In the genomic region with DNA sequence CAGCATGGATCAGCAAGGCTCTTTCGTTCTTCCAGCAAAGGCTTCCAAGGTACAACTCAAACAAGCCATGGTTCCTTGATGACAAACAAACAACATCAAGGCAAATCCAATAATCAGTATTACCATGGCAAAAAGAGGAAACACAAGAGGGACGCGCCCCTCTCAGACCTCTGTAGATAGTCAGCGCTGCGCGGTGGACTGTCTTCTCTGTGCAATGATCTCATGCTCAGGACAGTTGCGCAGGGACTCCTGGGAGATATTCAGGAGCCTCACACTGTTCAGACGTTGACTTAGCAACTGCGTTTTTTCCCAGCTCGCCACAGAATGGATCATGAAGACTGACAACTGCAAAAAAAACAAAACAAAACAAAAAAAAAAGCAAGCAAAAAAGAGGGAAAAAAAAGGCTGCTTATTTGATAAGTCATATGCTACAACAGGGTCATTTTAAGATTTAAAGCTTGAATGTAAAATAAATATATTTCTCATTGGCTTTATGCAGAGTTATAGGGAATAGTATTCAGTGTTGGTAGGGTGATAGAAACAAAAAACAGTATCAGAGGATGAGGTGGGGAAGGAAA, we compare ENCODE assay signal across 21 cellular contexts. TPM values are rescaled to one million over a fixed set of nuclear protein-coding genes. Genes with fewer than 3 reads are reported as not detected.
DNase-seq lines count a peak whose midpoint lies in the region; ATAC-seq and TF ChIP-seq lines count a peak whose summit lies in the region.
"Had no signal": no experiment of that assay in that cellular context is flagged by ENCODE, and none has a peak within 500 bp of the region (broad histone marks: within the 10 kb centered on the region; RNA-seq: fewer than 3 reads in every experiment).

No MANE protein-coding gene starts in this region.

- H3K4me3 Mint-ChIP-seq in MCF 10A (ENCODE audit: unreplicated experiment) (no peak overlapping the region), T-helper 17 cell (no peak overlapping the region), immature natural killer cell (peak overlapping the region in 3 of 5 donors; percentile 2 to 30 (median 22))
- H3K4me3 Mint-ChIP-seq: CD4-positive, alpha-beta T cell; GM23338 had no signal

- H3K9me3 ChIP-seq in mammary epithelial cell (replicated peaks; ENCODE audit: insufficient read depth, low read length) (no peaks in the 10 kb centered on the region), Karpas-422 (ENCODE audit: low read length) (no peaks in the 10 kb centered on the region), T-helper 17 cell (ENCODE audit: control insufficient read depth, low read length, poor library complexity, severe bottlenecking) (no peaks in the 10 kb centered on the region), esophagus muscularis mucosa (no peaks in the 10 kb centered on the region)
- H3K9me3 ChIP-seq: BLaER1, HAP-1, SJCRH30 had no signal

- H3K4me2 ChIP-seq in mammary epithelial cell (ENCODE audit: insufficient read depth, low read depth, low read length) = no peak overlapping the region
- no peak overlapping the region for H3K4me2 ChIP-seq in Karpas-422 (ENCODE audit: low read depth, low read length, poor library complexity, severe bottlenecking)
- H3K4me2 ChIP-seq: BLaER1, GM23338 had no signal

- H3K4me1 Mint-ChIP-seq in MCF 10A (ENCODE audit: insufficient read depth, unreplicated experiment) = peaks cover 5% of the 10 kb centered on the region
- H3K4me1 Mint-ChIP-seq in T-helper 17 cell = peaks cover 9% of the 10 kb centered on the region
- H3K4me1 Mint-ChIP-seq in immature natural killer cell = peaks cover 29 to 42% of the 10 kb centered on the region in 2 donors
- H3K4me1 Mint-ChIP-seq: GM23338 had no signal

- intact Hi-C loops in mammary epithelial cell (cut with micrococcal nuclease) = no loop called here
- intact Hi-C loops in MCF 10A (cut with micrococcal nuclease) = no loop called here
- intact Hi-C loops in esophagus muscularis mucosa (cut with DNase I) = no loop called here

- H3K4me3 ChIP-seq in mammary epithelial cell (replicated peaks in 1 of 3; ENCODE audit: insufficient read depth in 1 of 3, low read depth in 2 of 3, low read length in 3 of 3) (no peak overlapping the region), Karpas-422 (ENCODE audit: low read length) (no peak overlapping the region), esophagus muscularis mucosa (no peak overlapping the region)
- H3K4me3 ChIP-seq: BLaER1, GM23338, HAP-1, SJCRH30 had no signal

- peaks cover 4% of the 10 kb centered on the region for H3K4me1 ChIP-seq in mammary epithelial cell (ENCODE audit: insufficient read depth, low read length)
- H3K4me1 ChIP-seq in Karpas-422 (ENCODE audit: low read length) = no peaks in the 10 kb centered on the region
- H3K4me1 ChIP-seq in esophagus muscularis mucosa = no peaks in the 10 kb centered on the region
- H3K4me1 ChIP-seq: BLaER1, SJCRH30 had no signal

- H4K20me1 ChIP-seq in mammary epithelial cell (ENCODE audit: insufficient read depth, low read length) (no peaks in the 10 kb centered on the region), Karpas-422 (ENCODE audit: insufficient read depth, low read depth, low read length) (no peaks in the 10 kb centered on the region)
- H4K20me1 ChIP-seq: BLaER1 had no signal

- H3K9ac ChIP-seq in mammary epithelial cell (ENCODE audit: insufficient read depth, low read length) (no peak overlapping the region), Karpas-422 (ENCODE audit: low read length) (no peak overlapping the region)
- H3K9ac ChIP-seq: BLaER1 had no signal

- H3K36me3 ChIP-seq in mammary epithelial cell (ENCODE audit: insufficient read depth, low read length) = peaks cover 38% of the 10 kb centered on the region
- H3K36me3 ChIP-seq in Karpas-422 (ENCODE audit: insufficient read depth, low read length) = no peaks in the 10 kb centered on the region
- H3K36me3 ChIP-seq in esophagus muscularis mucosa = peaks cover 24 to 59% (median 53%) of the 10 kb centered on the region in 4 donors

- no peak for ATAC-seq in T-helper 17 cell
- ATAC-seq: GM23338, Panc1 had no signal

- TSS peak; percentile 37 for BruUV-seq in mammary epithelial cell (replicated peaks; lab: Mats Ljungman, UMichigan)
- BruUV-seq in MCF 10A (replicated peaks; lab: Mats Ljungman, UMichigan) = no TSS peak

- dilution Hi-C loops in mammary epithelial cell (cut with HindIII; ENCODE audit: low sequenced_read_pairs) = loop anchor here (5.0 kb wide), 1 partner anchor 68 kb away; no protein-coding TSS in a partner anchor

- no peak for TF ChIP-seq EP300 in esophagus muscularis mucosa (IDR thresholded peaks at IDR 0.05)

- TF ChIP-seq POLR2A in esophagus muscularis mucosa (IDR thresholded peaks at IDR 0.05; ENCODE audit: low read depth) = no peak

- H3K79me2 ChIP-seq in mammary epithelial cell (ENCODE audit: insufficient read depth, low read length) = no peaks in the 10 kb centered on the region
- H3K79me2 ChIP-seq in Karpas-422 (ENCODE audit: low read length) = no peaks in the 10 kb centered on the region

- H3K9me3 Mint-ChIP-seq in MCF 10A (ENCODE audit: unreplicated experiment) = no peaks in the 10 kb centered on the region
- H3K9me3 Mint-ChIP-seq in immature natural killer cell = no peaks in the 10 kb centered on the region
- H3K9me3 Mint-ChIP-seq: CD4-positive, alpha-beta T cell; GM23338 had no signal

- no peaks in the 10 kb centered on the region for H3K27me3 ChIP-seq in mammary epithelial cell (ENCODE audit: insufficient read depth, low read length)
- no peaks in the 10 kb centered on the region for H3K27me3 ChIP-seq in Karpas-422 (ENCODE audit: low read length)
- H3K27me3 ChIP-seq in esophagus muscularis mucosa = no peaks in the 10 kb centered on the region
- H3K27me3 ChIP-seq: BLaER1, SJCRH30 had no signal

- in situ Hi-C loops in mammary epithelial cell (cut with MboI; ENCODE audit: low sequenced_read_pairs in 2 of 2) = no loop called here

- H3K27ac Mint-ChIP-seq in MCF 10A (ENCODE audit: low read depth, unreplicated experiment) (no peak overlapping the region), T-helper 17 cell (peak overlapping the region; percentile 60), immature natural killer cell (peak overlapping the region; percentile 23 to 85 (median 64))
- H3K27ac Mint-ChIP-seq: CD4-positive, alpha-beta T cell; GM23338 had no signal

- WGBS in mammary epithelial cell (ENCODE audit: low coverage, missing lambda C conversion rate) = 97% methylated on average over 10 of the region's 10 CpGs
- WGBS in esophagus muscularis mucosa = 90% methylated on average over 10 of the region's 10 CpGs

- H3K27me3 Mint-ChIP-seq in MCF 10A (ENCODE audit: insufficient read depth, unreplicated experiment) = no peaks in the 10 kb centered on the region
- H3K27me3 Mint-ChIP-seq in T-helper 17 cell = no peaks in the 10 kb centered on the region
- H3K27me3 Mint-ChIP-seq in immature natural killer cell (ENCODE audit: low read depth in 3 of 3) = peaks cover 4% of the 10 kb centered on the region in 3 donors
- H3K27me3 Mint-ChIP-seq: CD4-positive, alpha-beta T cell had no signal

- TF ChIP-seq CTCF in mammary epithelial cell (conservative IDR thresholded peaks at IDR 0.05 in 1 of 2, IDR thresholded peaks at IDR 0.05 in 1 of 2; ENCODE audit: extremely low read depth in 1 of 2, insufficient read depth in 1 of 2, low read depth in 1 of 2, low read length in 2 of 2) (no peak), MCF 10A (IDR thresholded peaks at IDR 0.05; ENCODE audit: unreplicated experiment) (no peak), esophagus muscularis mucosa (IDR thresholded peaks at IDR 0.05) (no peak)

- H3K27ac ChIP-seq in mammary epithelial cell (ENCODE audit: insufficient read depth, low read depth, low read length) (no peak overlapping the region), Karpas-422 (ENCODE audit: low read length) (no peak overlapping the region), esophagus muscularis mucosa (replicated peaks in 1 of 4) (no peak overlapping the region)
- H3K27ac ChIP-seq: BLaER1, SJCRH30 had no signal

- H3K36me3 Mint-ChIP-seq in MCF 10A (ENCODE audit: insufficient read depth, unreplicated experiment) (peaks cover 62% of the 10 kb centered on the region), T-helper 17 cell (ENCODE audit: low read depth) (peaks cover 9% of the 10 kb centered on the region), immature natural killer cell (peaks cover 27 to 35% (median 34%) of the 10 kb centered on the region in 3 donors)

- no peak overlapping the region for H2AFZ ChIP-seq in mammary epithelial cell (ENCODE audit: low read depth, low read length)
- no peak overlapping the region for H2AFZ ChIP-seq in Karpas-422 (ENCODE audit: low read length)
- H2AFZ ChIP-seq: GM23338 had no signal

- CTCF ChIA-PET in mammary epithelial cell (lab: Charles Lee; ENCODE audit: low non-redundant PET) (no interaction called here), MCF 10A (lab: Yijun Ruan, JAX) (interaction anchor here (1.6 to 2.1 kb wide), 2 partner anchors 125 to 435 kb away, joined by 5 to 7 read pairs; no protein-coding TSS in a partner anchor)

- POLR2A ChIA-PET in MCF 10A (lab: Yijun Ruan, JAX) = interaction anchor here (0.7 to 1.5 kb wide), 3 partner anchors 13 to 512 kb away, joined by 3 to 4 read pairs (median 3); no protein-coding TSS in a partner anchor

- no peaks in the 10 kb centered on the region for H3K9me2 ChIP-seq in Karpas-422 (replicated peaks; ENCODE audit: insufficient read depth, low read length)

- no peak for DNase-seq in mammary epithelial cell
- no peak for DNase-seq in MCF 10A (ENCODE audit: unreplicated experiment)
- peak; percentile 27 for DNase-seq in Karpas-422
- DNase-seq in T-helper 17 cell = no peak
- DNase-seq in immature natural killer cell = no peak
- DNase-seq in esophagus muscularis mucosa (ENCODE audit: extremely low spot score) = no peak
- no peak for DNase-seq in HuH-7.5 (ENCODE audit: low spot score)
- DNase-seq: CD4-positive, alpha-beta T cell; KG1; NCI-H1048; NCI-H1417 treated with DMSO at 0.1 percent for 48 hours; NCI-H187 treated with DMSO at 0.1 percent for 48 hours; NCI-H2107; NCI-H2227 treated with DMSO at 0.1 percent for 48 hours; NCI-H510A; NK-92 treated with Interleukin-12 subunit alpha and Interleukin-12 subunit beta, amount 100 ng/mL, for 24 hours; SJCRH30 had no signal

RNA-seq across cellular contexts. Expression of gene ADCY7, which starts 37.1 kb away (rescaled TPM):
- 10 to 100 TPM in 1 of 2 donors, 1 to 10 TPM in 1; 8.2 to 16.3 TPM for total RNA-seq in mammary epithelial cell
- polyA plus RNA-seq in mammary epithelial cell = 1.9 TPM
- 0.57 TPM for polyA minus RNA-seq in mammary epithelial cell
- total RNA-seq in MCF 10A (2022) = 32.9 and 61.5 TPM in 2 replicates
- total RNA-seq in Karpas-422 (2014; rRNA removed; shearing (Covaris generic); ENCODE audit: low replicate concordance) = 27.5 and 45.5 TPM in 2 replicates
- 100 to 1,000 TPM; 187 to 203 TPM for total RNA-seq in T-helper 17 cell
- polyA plus RNA-seq in immature natural killer cell = 100 to 1,000 TPM in 2 of 3 donors, 10 to 100 TPM in 1; 97.6 to 209 (median 108) TPM
- 10 to 100 TPM; 12.3 to 17.4 (median 15.6) TPM for total RNA-seq in esophagus muscularis mucosa

Comparison
In these comparisons a context has a peak if more than half of its experiments do, and no peak if none do; other contexts are left out.
1. H3K4me3 Mint-ChIP-seq: peak in immature natural killer cell (3 of 5); none in MCF 10A (single experiment) and T-helper 17 cell (single experiment).